Comparison of ENCODE assay signal across 1 cellular context in the genomic region with DNA sequence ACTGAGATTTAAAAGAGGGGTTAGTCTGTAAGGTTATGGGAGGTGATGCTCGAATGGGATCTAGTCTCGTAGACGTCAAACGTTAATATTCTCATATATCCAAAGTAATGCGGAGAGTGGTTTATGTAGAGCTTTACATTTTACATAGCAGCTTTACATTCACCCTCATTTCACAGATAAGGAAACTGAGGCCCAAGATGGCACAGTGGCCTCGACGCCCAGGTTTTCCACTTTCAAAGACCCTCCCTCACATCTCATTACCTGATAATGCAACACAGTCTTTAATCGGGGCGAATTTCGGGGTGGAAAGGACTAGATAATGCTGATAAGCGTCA.
TF ChIP-seq lines count a peak whose summit lies in the region.

No MANE protein-coding gene starts in this region.

TF ChIP-seq in endothelial cell of umbilical vein, 7 proteins besides CTCF, POLR2A, EP300 and RAD21:
- TF ChIP-seq POLR2AphosphoS5 (IDR thresholded peaks at IDR 0.05; ENCODE audit: insufficient read depth, low read depth, low read length), result no peak
- no peak for TF ChIP-seq FOS (IDR thresholded peaks at IDR 0.05; ENCODE audit: borderline replicate concordance, insufficient read depth, low read length)
- TF ChIP-seq, protein P1, sequence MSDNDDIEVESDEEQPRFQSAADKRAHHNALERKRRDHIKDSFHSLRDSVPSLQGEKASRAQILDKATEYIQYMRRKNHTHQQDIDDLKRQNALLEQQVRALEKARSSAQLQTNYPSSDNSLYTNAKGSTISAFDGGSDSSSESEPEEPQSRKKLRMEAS (IDR thresholded peaks at IDR 0.05; ENCODE audit: insufficient read depth, insufficient read length), result no peak
- TF ChIP-seq MYC (IDR thresholded peaks at IDR 0.05; ENCODE audit: low read depth, low read length), result no peak
- no peak for TF ChIP-seq EZH2 (IDR thresholded peaks at IDR 0.05; ENCODE audit: borderline replicate concordance, low read depth, low read length, severe bottlenecking)
- no peak for TF ChIP-seq GATA2 (IDR thresholded peaks at IDR 0.05; ENCODE audit: insufficient read depth, insufficient read length, low read depth, low read length)
- TF ChIP-seq JUN (IDR thresholded peaks at IDR 0.05; ENCODE audit: borderline replicate concordance, insufficient read depth, insufficient read length, low read depth), result no peak
